22 cellular contexts compared by ENCODE assay signal in genomic region chr18:40012931-40013609, GRCh38.
DNase-seq lines count a peak whose midpoint lies in the region; ATAC-seq and TF ChIP-seq lines count a peak whose summit lies in the region.
"Had no signal": no experiment of that assay in that cellular context is flagged by ENCODE, and none has a peak within 500 bp of the region (broad histone marks: within the 10 kb centered on the region; RNA-seq: fewer than 3 reads in every experiment).

No MANE protein-coding gene starts in this region.

- peaks cover 3% of the 10 kb centered on the region for H3K9me3 Mint-ChIP-seq in activated CD4-positive, alpha-beta T cell treated with anti-CD3 and anti-CD28 coated beads for 36 hours (ENCODE audit: low read depth)
- H3K9me3 Mint-ChIP-seq: dendritic cell treated with granulocyte-macrophage colony-stimulating factor and Interleukin-4, amounts not matched to agents 40 ng/mL and 50 ng/mL, for 4 days had no signal

- DNase-seq in AG10803 (ENCODE audit: low read depth) (peak; percentile 2), fibroblast of mammary gland (ENCODE audit: low read depth) (peak; percentile 20), non-pigmented ciliary epithelial cell (ENCODE audit: low read depth) (peak; percentile 13), NCI-H1092 treated with DMSO at 0.1 percent for 48 hours (lab: John Stamatoyannopoulos, UW) (no peak), MM.1S (no peak), DMS 273 (lab: John Stamatoyannopoulos, UW; ENCODE audit: unreplicated experiment) (no peak)
- DNase-seq in activated CD4-positive, alpha-beta T cell treated with anti-CD3 and anti-CD28 coated beads for 36 hours, result no peak
- DNase-seq: activated CD4-positive, alpha-beta T cell treated with anti-CD3 and anti-CD28 coated beads, Interleukin-2, amount 50 U/mL, for 1 hour; activated naive CD4-positive, alpha-beta T cell treated with Interleukin-2 at 50 U/mL for 16 hours; CD4-positive, CD25-positive, alpha-beta regulatory T cell; DMS53; erythroblast; MG63; naive B cell; NCI-H187 treated with DMSO at 0.1 percent for 48 hours; NCI-H510A; stimulated activated CD4-positive, alpha-beta T cell treated with anti-CD3 and anti-CD28 coated beads, Interleukin-12 subunit alpha, Interleukin-12 subunit beta, amount 100 ng/mL, for 4 hours; tibial artery had no signal

- no peaks in the 10 kb centered on the region for H3K36me3 Mint-ChIP-seq in activated CD4-positive, alpha-beta T cell treated with anti-CD3 and anti-CD28 coated beads for 36 hours (ENCODE audit: low read depth)
- H3K36me3 Mint-ChIP-seq: brain; CD4-positive, CD25-positive, alpha-beta regulatory T cell; naive B cell had no signal

- no peaks in the 10 kb centered on the region for H3K36me3 ChIP-seq in MM.1S (replicated peaks; ENCODE audit: insufficient read depth, low read length)
- H3K36me3 ChIP-seq: MG63, tibial artery had no signal

- no peak overlapping the region for H3K27ac Mint-ChIP-seq in activated CD4-positive, alpha-beta T cell treated with anti-CD3 and anti-CD28 coated beads for 36 hours
- H3K27ac Mint-ChIP-seq: CD4-positive, CD25-positive, alpha-beta regulatory T cell; dendritic cell treated with granulocyte-macrophage colony-stimulating factor and Interleukin-4, amounts not matched to agents 40 ng/mL and 50 ng/mL, for 4 days; naive B cell had no signal

- no peaks in the 10 kb centered on the region for H4K20me1 ChIP-seq in MM.1S (ENCODE audit: insufficient read depth, low read length)

- H3K4me3 Mint-ChIP-seq in activated CD4-positive, alpha-beta T cell treated with anti-CD3 and anti-CD28 coated beads for 36 hours, result no peak overlapping the region
- H3K4me3 Mint-ChIP-seq: brain; CD4-positive, CD25-positive, alpha-beta regulatory T cell; dendritic cell treated with granulocyte-macrophage colony-stimulating factor and Interleukin-4, amounts not matched to agents 40 ng/mL and 50 ng/mL, for 4 days; naive B cell had no signal

- H3K4me1 Mint-ChIP-seq in activated CD4-positive, alpha-beta T cell treated with anti-CD3 and anti-CD28 coated beads for 36 hours, result no peaks in the 10 kb centered on the region
- H3K4me1 Mint-ChIP-seq: CD4-positive, CD25-positive, alpha-beta regulatory T cell; naive B cell had no signal

- H3K27ac ChIP-seq in MM.1S (ENCODE audit: low read length), result no peak overlapping the region
- H3K27ac ChIP-seq: tibial artery had no signal

- H3K27me3 ChIP-seq in MM.1S (replicated peaks; ENCODE audit: insufficient read depth, low read length), result no peaks in the 10 kb centered on the region
- H3K27me3 ChIP-seq: MG63, tibial artery had no signal

- no peaks in the 10 kb centered on the region for H3K9me2 ChIP-seq in MM.1S (replicated peaks; ENCODE audit: insufficient read depth, low read length)

- intact Hi-C loops in activated CD4-positive, alpha-beta T cell treated with anti-CD3 and anti-CD28 coated beads for 36 hours (cut with DNase I, micrococcal nuclease), result no loop called here

- H3K4me3 ChIP-seq in AG10803 (ENCODE audit: low read length) (no peak overlapping the region), fibroblast of mammary gland (ENCODE audit: control insufficient read depth, low read depth, low read length) (no peak overlapping the region), MM.1S (ENCODE audit: low read length) (no peak overlapping the region)
- H3K4me3 ChIP-seq: lung, MG63, tibial artery had no signal

- no peaks in the 10 kb centered on the region for H3F3A ChIP-seq in MM.1S (ENCODE audit: insufficient read depth, low read length)

- ATAC-seq in SK-N-SH treated with all-trans-retinoic acid at 6 μM for 48 hours, result no peak
- no peak for ATAC-seq in activated CD4-positive, alpha-beta T cell treated with anti-CD3 and anti-CD28 coated beads for 36 hours

- no peaks in the 10 kb centered on the region for H3K27me3 Mint-ChIP-seq in activated CD4-positive, alpha-beta T cell treated with anti-CD3 and anti-CD28 coated beads for 36 hours
- H3K27me3 Mint-ChIP-seq: CD4-positive, CD25-positive, alpha-beta regulatory T cell; dendritic cell treated with granulocyte-macrophage colony-stimulating factor and Interleukin-4, amounts not matched to agents 40 ng/mL and 50 ng/mL, for 4 days; naive B cell had no signal

- no peak overlapping the region for H2AFZ ChIP-seq in MM.1S (ENCODE audit: low read length)

- no peaks in the 10 kb centered on the region for H3K4me1 ChIP-seq in MM.1S (ENCODE audit: low read length)
- H3K4me1 ChIP-seq: tibial artery had no signal

- TF ChIP-seq CTCF in AG10803 (conservative IDR thresholded peaks at IDR 0.05; ENCODE audit: low read length), result no peak
- TF ChIP-seq CTCF in fibroblast of mammary gland (conservative IDR thresholded peaks at IDR 0.05; ENCODE audit: control insufficient read depth, insufficient read depth, low read depth, low read length), result no peak
- no peak for TF ChIP-seq CTCF in MM.1S (IDR thresholded peaks at IDR 0.05; ENCODE audit: low read length)

- H3K9ac ChIP-seq in MM.1S (ENCODE audit: low read length), result no peak overlapping the region

- no peaks in the 10 kb centered on the region for H3K9me3 ChIP-seq in MM.1S (replicated peaks; ENCODE audit: insufficient read depth, low read length)
- H3K9me3 ChIP-seq: MG63, tibial artery had no signal

- H3K79me2 ChIP-seq in MM.1S (ENCODE audit: low read length), result no peaks in the 10 kb centered on the region

- POLR2A ChIA-PET in activated CD4-positive, alpha-beta T cell treated with anti-CD3 and anti-CD28 coated beads for 36 hours (lab: Charles Lee), result no interaction called here

- no peak overlapping the region for H3K4me2 ChIP-seq in MM.1S (ENCODE audit: low read depth, low read length)

- CTCF ChIA-PET in activated CD4-positive, alpha-beta T cell treated with anti-CD3 and anti-CD28 coated beads for 36 hours (lab: Charles Lee), result no interaction called here

TF ChIP-seq in SK-N-SH treated with all-trans-retinoic acid at 6 μM for 48 hours, 23 proteins besides CTCF, POLR2A, EP300 and RAD21:
- TF ChIP-seq PATZ1 (CRISPR knock-in tag; IDR thresholded peaks at IDR 0.05; ENCODE audit: borderline replicate concordance) (peak; percentile 67; the same call in 1 of the 2 replicates), TCF4 (CRISPR knock-in tag; IDR thresholded peaks at IDR 0.05; ENCODE audit: borderline replicate concordance) (0 out of 2 replicates have a peak, but pooled peaks have one; percentile 12), CSDC2 (CRISPR knock-in tag; IDR thresholded peaks at IDR 0.05) (no peak), ARNTL (CRISPR knock-in tag; IDR thresholded peaks at IDR 0.05; ENCODE audit: borderline replicate concordance, low read depth) (no peak), ISL1 (CRISPR knock-in tag; IDR thresholded peaks at IDR 0.05) (peak; percentile 70)

Comparison
In these comparisons a context has a peak if more than half of its experiments do, and no peak if none do; other contexts are left out.
1. DNase-seq: peak in AG10803 (single experiment), fibroblast of mammary gland (single experiment) and non-pigmented ciliary epithelial cell (single experiment); none in activated CD4-positive, alpha-beta T cell treated with anti-CD3 and anti-CD28 coated beads for 36 hours (single experiment), NCI-H1092 treated with DMSO at 0.1 percent for 48 hours (single experiment), MM.1S (single experiment) and DMS 273 (single experiment).